2 cellular contexts compared by ENCODE assay signal in the genomic region with DNA sequence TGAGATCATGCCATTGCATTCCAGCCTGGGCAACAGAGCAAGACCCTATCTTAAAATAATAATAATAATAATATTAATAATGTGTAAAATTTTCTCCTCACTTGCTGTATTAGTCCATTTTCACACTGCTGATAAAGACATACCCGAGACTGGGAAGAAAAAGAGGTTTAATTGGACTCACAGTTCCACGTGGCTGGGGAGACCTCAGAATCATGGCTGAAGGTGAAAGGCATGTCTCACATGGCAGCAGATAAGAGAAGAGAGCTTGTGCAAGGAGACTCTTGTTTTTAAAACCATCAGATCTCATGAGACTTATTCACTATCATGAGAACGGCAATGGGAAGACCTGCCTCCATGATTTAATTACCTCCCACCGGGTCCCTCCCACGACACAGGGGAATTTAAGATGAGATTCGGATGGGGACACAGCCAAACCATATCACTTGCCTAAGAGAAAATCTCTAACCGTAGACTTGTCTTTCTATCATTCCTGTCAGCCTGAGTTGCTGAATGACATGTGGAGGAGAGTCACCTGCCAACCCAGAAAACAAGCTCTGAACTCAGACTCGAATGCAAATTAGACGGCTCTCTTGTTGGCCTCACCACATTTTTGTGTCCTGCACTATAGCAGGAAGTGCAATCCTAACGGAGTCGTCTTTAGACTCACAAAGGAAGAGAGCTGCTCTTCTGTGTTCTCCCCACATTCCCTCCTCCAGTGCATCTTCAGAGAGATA.
TF ChIP-seq lines count a peak whose summit lies in the region.

No MANE protein-coding gene starts in this region.

TF ChIP-seq in K562, 482 proteins besides CTCF, POLR2A, EP300 and RAD21 (continues in another document):
- TF ChIP-seq YY1 (IDR thresholded peaks at IDR 0.05; ENCODE audit: borderline replicate concordance in 1 of 3, control insufficient read depth in 1 of 3, extremely low read depth in 1 of 3, insufficient read depth in 3 of 3, insufficient read length in 1 of 3, insufficient replicate concordance in 2 of 3, low read depth in 1 of 3, low read length in 2 of 3) (peak in 1 of 3 experiments; percentile 35), ZKSCAN1 (IDR thresholded peaks at IDR 0.05; ENCODE audit: low read depth, low read length) (no peak), MEIS2 (IDR thresholded peaks at IDR 0.05; ENCODE audit: partially characterized antibody) (peak; percentile 84), TCF3 (CRISPR knock-in tag; IDR thresholded peaks at IDR 0.05) (0 out of 2 replicates have a peak, but pooled peaks have one; percentile 23), ZNF24 (IDR thresholded peaks at IDR 0.05) (no peak), TGIF2 (CRISPR knock-in tag; IDR thresholded peaks at IDR 0.05) (no peak), PTRF (tag; IDR thresholded peaks at IDR 0.05) (no peak), HDGF (IDR thresholded peaks at IDR 0.05) (no peak)
- TF ChIP-seq, protein P1, sequence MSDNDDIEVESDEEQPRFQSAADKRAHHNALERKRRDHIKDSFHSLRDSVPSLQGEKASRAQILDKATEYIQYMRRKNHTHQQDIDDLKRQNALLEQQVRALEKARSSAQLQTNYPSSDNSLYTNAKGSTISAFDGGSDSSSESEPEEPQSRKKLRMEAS (CRISPR knock-in tag; IDR thresholded peaks at IDR 0.05) = peak; percentile 55; the same call in 1 of the 2 replicates
- TF ChIP-seq, protein P2, sequence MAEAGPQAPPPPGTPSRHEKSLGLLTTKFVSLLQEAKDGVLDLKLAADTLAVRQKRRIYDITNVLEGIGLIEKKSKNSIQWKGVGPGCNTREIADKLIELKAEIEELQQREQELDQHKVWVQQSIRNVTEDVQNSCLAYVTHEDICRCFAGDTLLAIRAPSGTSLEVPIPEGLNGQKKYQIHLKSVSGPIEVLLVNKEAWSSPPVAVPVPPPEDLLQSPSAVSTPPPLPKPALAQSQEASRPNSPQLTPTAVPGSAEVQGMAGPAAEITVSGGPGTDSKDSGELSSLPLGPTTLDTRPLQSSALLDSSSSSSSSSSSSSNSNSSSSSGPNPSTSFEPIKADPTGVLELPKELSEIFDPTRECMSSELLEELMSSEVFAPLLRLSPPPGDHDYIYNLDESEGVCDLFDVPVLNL (CRISPR knock-in tag; IDR thresholded peaks at IDR 0.05; ENCODE audit: low read depth) = no peak
- TF ChIP-seq, protein P3, sequence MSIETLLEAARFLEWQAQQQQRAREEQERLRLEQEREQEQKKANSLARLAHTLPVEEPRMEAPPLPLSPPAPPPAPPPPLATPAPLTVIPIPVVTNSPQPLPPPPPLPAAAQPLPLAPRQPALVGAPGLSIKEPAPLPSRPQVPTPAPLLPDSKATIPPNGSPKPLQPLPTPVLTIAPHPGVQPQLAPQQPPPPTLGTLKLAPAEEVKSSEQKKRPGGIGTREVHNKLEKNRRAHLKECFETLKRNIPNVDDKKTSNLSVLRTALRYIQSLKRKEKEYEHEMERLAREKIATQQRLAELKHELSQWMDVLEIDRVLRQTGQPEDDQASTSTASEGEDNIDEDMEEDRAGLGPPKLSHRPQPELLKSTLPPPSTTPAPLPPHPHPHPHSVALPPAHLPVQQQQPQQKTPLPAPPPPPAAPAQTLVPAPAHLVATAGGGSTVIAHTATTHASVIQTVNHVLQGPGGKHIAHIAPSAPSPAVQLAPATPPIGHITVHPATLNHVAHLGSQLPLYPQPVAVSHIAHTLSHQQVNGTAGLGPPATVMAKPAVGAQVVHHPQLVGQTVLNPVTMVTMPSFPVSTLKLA (conservative IDR thresholded peaks at IDR 0.05) = peak in 1 of 2 experiments; percentile 39; a peak in 2 of 4 replicates
- TF ChIP-seq, protein P4, sequence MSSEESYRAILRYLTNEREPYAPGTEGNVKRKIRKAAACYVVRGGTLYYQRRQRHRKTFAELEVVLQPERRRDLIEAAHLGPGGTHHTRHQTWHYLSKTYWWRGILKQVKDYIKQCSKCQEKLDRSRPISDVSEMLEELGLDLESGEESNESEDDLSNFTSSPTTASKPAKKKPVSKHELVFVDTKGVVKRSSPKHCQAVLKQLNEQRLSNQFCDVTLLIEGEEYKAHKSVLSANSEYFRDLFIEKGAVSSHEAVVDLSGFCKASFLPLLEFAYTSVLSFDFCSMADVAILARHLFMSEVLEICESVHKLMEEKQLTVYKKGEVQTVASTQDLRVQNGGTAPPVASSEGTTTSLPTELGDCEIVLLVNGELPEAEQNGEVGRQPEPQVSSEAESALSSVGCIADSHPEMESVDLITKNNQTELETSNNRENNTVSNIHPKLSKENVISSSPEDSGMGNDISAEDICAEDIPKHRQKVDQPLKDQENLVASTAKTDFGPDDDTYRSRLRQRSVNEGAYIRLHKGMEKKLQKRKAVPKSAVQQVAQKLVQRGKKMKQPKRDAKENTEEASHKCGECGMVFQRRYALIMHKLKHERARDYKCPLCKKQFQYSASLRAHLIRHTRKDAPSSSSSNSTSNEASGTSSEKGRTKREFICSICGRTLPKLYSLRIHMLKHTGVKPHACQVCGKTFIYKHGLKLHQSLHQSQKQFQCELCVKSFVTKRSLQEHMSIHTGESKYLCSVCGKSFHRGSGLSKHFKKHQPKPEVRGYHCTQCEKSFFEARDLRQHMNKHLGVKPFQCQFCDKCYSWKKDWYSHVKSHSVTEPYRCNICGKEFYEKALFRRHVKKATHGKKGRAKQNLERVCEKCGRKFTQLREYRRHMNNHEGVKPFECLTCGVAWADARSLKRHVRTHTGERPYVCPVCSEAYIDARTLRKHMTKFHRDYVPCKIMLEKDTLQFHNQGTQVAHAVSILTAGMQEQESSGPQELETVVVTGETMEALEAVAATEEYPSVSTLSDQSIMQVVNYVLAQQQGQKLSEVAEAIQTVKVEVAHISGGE (CRISPR knock-in tag; IDR thresholded peaks at IDR 0.05) = 0 out of 6 replicates have a peak, but pooled peaks of 1 of the 3 experiments have one; percentile 15
- TF ChIP-seq, protein P5, sequence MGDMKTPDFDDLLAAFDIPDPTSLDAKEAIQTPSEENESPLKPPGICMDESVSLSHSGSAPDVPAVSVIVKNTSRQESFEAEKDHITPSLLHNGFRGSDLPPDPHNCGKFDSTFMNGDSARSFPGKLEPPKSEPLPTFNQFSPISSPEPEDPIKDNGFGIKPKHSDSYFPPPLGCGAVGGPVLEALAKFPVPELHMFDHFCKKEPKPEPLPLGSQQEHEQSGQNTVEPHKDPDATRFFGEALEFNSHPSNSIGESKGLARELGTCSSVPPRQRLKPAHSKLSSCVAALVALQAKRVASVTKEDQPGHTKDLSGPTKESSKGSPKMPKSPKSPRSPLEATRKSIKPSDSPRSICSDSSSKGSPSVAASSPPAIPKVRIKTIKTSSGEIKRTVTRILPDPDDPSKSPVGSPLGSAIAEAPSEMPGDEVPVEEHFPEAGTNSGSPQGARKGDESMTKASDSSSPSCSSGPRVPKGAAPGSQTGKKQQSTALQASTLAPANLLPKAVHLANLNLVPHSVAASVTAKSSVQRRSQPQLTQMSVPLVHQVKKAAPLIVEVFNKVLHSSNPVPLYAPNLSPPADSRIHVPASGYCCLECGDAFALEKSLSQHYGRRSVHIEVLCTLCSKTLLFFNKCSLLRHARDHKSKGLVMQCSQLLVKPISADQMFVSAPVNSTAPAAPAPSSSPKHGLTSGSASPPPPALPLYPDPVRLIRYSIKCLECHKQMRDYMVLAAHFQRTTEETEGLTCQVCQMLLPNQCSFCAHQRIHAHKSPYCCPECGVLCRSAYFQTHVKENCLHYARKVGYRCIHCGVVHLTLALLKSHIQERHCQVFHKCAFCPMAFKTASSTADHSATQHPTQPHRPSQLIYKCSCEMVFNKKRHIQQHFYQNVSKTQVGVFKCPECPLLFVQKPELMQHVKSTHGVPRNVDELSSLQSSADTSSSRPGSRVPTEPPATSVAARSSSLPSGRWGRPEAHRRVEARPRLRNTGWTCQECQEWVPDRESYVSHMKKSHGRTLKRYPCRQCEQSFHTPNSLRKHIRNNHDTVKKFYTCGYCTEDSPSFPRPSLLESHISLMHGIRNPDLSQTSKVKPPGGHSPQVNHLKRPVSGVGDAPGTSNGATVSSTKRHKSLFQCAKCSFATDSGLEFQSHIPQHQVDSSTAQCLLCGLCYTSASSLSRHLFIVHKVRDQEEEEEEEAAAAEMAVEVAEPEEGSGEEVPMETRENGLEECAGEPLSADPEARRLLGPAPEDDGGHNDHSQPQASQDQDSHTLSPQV (IDR thresholded peaks at IDR 0.05) = peak; percentile 24; the same call in 1 of the 2 replicates

TF ChIP-seq in HepG2, 621 proteins besides CTCF, POLR2A, EP300 and RAD21:
- no peak for TF ChIP-seq U2AF1 (optimal IDR thresholded peaks at IDR 0.05; ENCODE audit: low read depth, low read length)
- no peak for TF ChIP-seq MEIS2 (CRISPR knock-in tag; IDR thresholded peaks at IDR 0.05)
- TF ChIP-seq, protein P6, sequence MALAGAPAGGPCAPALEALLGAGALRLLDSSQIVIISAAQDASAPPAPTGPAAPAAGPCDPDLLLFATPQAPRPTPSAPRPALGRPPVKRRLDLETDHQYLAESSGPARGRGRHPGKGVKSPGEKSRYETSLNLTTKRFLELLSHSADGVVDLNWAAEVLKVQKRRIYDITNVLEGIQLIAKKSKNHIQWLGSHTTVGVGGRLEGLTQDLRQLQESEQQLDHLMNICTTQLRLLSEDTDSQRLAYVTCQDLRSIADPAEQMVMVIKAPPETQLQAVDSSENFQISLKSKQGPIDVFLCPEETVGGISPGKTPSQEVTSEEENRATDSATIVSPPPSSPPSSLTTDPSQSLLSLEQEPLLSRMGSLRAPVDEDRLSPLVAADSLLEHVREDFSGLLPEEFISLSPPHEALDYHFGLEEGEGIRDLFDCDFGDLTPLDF (CRISPR knock-in tag; IDR thresholded peaks at IDR 0.05) = no peak
- TF ChIP-seq, protein P7, sequence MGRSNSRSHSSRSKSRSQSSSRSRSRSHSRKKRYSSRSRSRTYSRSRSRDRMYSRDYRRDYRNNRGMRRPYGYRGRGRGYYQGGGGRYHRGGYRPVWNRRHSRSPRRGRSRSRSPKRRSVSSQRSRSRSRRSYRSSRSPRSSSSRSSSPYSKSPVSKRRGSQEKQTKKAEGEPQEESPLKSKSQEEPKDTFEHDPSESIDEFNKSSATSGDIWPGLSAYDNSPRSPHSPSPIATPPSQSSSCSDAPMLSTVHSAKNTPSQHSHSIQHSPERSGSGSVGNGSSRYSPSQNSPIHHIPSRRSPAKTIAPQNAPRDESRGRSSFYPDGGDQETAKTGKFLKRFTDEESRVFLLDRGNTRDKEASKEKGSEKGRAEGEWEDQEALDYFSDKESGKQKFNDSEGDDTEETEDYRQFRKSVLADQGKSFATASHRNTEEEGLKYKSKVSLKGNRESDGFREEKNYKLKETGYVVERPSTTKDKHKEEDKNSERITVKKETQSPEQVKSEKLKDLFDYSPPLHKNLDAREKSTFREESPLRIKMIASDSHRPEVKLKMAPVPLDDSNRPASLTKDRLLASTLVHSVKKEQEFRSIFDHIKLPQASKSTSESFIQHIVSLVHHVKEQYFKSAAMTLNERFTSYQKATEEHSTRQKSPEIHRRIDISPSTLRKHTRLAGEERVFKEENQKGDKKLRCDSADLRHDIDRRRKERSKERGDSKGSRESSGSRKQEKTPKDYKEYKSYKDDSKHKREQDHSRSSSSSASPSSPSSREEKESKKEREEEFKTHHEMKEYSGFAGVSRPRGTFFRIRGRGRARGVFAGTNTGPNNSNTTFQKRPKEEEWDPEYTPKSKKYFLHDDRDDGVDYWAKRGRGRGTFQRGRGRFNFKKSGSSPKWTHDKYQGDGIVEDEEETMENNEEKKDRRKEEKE (IDR thresholded peaks at IDR 0.05) = no peak
- no peak for TF ChIP-seq HOXA5 (CRISPR knock-in tag; IDR thresholded peaks at IDR 0.05)
- no peak for TF ChIP-seq FOXP1 (IDR thresholded peaks at IDR 0.05)
- TF ChIP-seq FOXP1 (CRISPR knock-in tag; IDR thresholded peaks at IDR 0.05) = no peak
- no peak for TF ChIP-seq KLF13 (CRISPR knock-in tag; IDR thresholded peaks at IDR 0.05)
